In genomic region chr19:1163283-1163933, GRCh38 we compare ENCODE assay signal across 20 cellular contexts. TPM values are rescaled to one million over a fixed set of nuclear protein-coding genes. Genes with fewer than 3 reads are reported as not detected.
DNase-seq lines count a peak whose midpoint lies in the region; ATAC-seq, FAIRE-seq and TF ChIP-seq lines count a peak whose summit lies in the region.
"Had no signal": no experiment of that assay in that cellular context is flagged by ENCODE, and none has a peak within 500 bp of the region (broad histone marks: within the 10 kb centered on the region; RNA-seq: fewer than 3 reads in every experiment).

No MANE protein-coding gene starts in this region.

- no peak overlapping the region for H3K4me2 ChIP-seq in K562 (ENCODE audit: insufficient read depth, low read length)
- H3K4me2 ChIP-seq in mesendoderm (ENCODE audit: low read length): no peak overlapping the region

- POLR2A ChIA-PET in K562 (lab: Yijun Ruan, JAX): no interaction called here

- H3K9me1 ChIP-seq in K562 (ENCODE audit: control insufficient read depth, insufficient read depth, low read length): peaks cover 6% of the 10 kb centered on the region

- no peak overlapping the region for H4K5ac ChIP-seq in mesendoderm (ENCODE audit: low read length)

- H3K56ac ChIP-seq in mesendoderm (ENCODE audit: low read length): no peak overlapping the region

- H2BK120ac ChIP-seq in mesendoderm (ENCODE audit: low read depth, low read length): no peak overlapping the region

- TF ChIP-seq CTCF in CD14-positive monocyte (IDR thresholded peaks at IDR 0.05): no peak
- TF ChIP-seq CTCF in K562 (IDR thresholded peaks at IDR 0.05 in 2 of 3, conservative IDR thresholded peaks at IDR 0.05 in 1 of 3; ENCODE audit: insufficient read depth in 2 of 3, low read depth in 1 of 3, low read length in 3 of 3): no peak
- TF ChIP-seq CTCF in progenitor cell of endocrine pancreas (IDR thresholded peaks at IDR 0.05; ENCODE audit: unreplicated experiment): no peak
- no peak for TF ChIP-seq CTCF in mesothelial cell of epicardium (IDR thresholded peaks at IDR 0.05; ENCODE audit: unreplicated experiment)

- H3K36me3 ChIP-seq in K562 (ENCODE audit: control insufficient read depth, insufficient read depth, low read length) (peaks cover 23% of the 10 kb centered on the region; the same call in 2 of the 3 replicates), mesendoderm (ENCODE audit: control insufficient read depth, insufficient read depth, low read length) (no peaks in the 10 kb centered on the region)
- H3K36me3 ChIP-seq: colonic mucosa had no signal

- BruUV-seq in K562 (replicated peaks; lab: Mats Ljungman, UMichigan): no TSS peak

- H3K4me1 Mint-ChIP-seq in CD14-positive monocyte (peaks cover 15% of the 10 kb centered on the region), progenitor cell of endocrine pancreas (ENCODE audit: low read depth) (peaks cover 1% of the 10 kb centered on the region), mesothelial cell of epicardium (peaks cover 8% of the 10 kb centered on the region)
- no peaks in the 10 kb centered on the region for H3K4me1 Mint-ChIP-seq in activated CD8-positive, alpha-beta memory T cell treated with anti-CD3 and anti-CD28 coated beads, Interleukin-2, amount 10 ng/mL, durations not matched to agents 7 days and 5 days

- H3K4me3 ChIP-seq in K562 (no peak overlapping the region), mesendoderm (ENCODE audit: low read length) (no peak overlapping the region)
- H3K4me3 ChIP-seq: colonic mucosa had no signal

- no peak overlapping the region for H3K4ac ChIP-seq in mesendoderm (ENCODE audit: low read depth, low read length)

- CTCF ChIA-PET in K562 (lab: Yijun Ruan, JAX; ENCODE audit: low intra/inter-chr PET ratio): no interaction called here
- CTCF ChIA-PET in activated CD8-positive, alpha-beta memory T cell treated with anti-CD3 and anti-CD28 coated beads, Interleukin-2, amount 10 ng/mL, durations not matched to agents 7 days and 5 days (lab: Charles Lee): no interaction called here

- H3K9me3 Mint-ChIP-seq in CD14-positive monocyte: peaks cover 0 to 4% (median 0%) of the 10 kb centered on the region in 7 donors
- no peaks in the 10 kb centered on the region for H3K9me3 Mint-ChIP-seq in progenitor cell of endocrine pancreas (ENCODE audit: low read depth)
- no peaks in the 10 kb centered on the region for H3K9me3 Mint-ChIP-seq in mesothelial cell of epicardium
- H3K9me3 Mint-ChIP-seq in activated CD8-positive, alpha-beta memory T cell treated with anti-CD3 and anti-CD28 coated beads, Interleukin-2, amount 10 ng/mL, durations not matched to agents 7 days and 5 days (ENCODE audit: low read depth): no peaks in the 10 kb centered on the region
- H3K9me3 Mint-ChIP-seq: nephron had no signal

- peak overlapping the region in 1 of 2 donors; percentile 24 for H3K4me3 Mint-ChIP-seq in CD14-positive monocyte
- no peak overlapping the region for H3K4me3 Mint-ChIP-seq in progenitor cell of endocrine pancreas (ENCODE audit: low read depth)
- no peak overlapping the region for H3K4me3 Mint-ChIP-seq in mesothelial cell of epicardium
- H3K4me3 Mint-ChIP-seq in activated CD8-positive, alpha-beta memory T cell treated with anti-CD3 and anti-CD28 coated beads, Interleukin-2, amount 10 ng/mL, durations not matched to agents 7 days and 5 days: no peak overlapping the region

- no peak overlapping the region for H3K18ac ChIP-seq in mesendoderm (ENCODE audit: low read length)

- peaks cover 9% of the 10 kb centered on the region for H4K20me1 ChIP-seq in K562 (replicated peaks; ENCODE audit: control insufficient read depth, insufficient read depth, low read length)

- H3K27me3 Mint-ChIP-seq in CD14-positive monocyte (ENCODE audit: low read depth in 3 of 3): no peaks in the 10 kb centered on the region
- no peaks in the 10 kb centered on the region for H3K27me3 Mint-ChIP-seq in progenitor cell of endocrine pancreas
- H3K27me3 Mint-ChIP-seq in mesothelial cell of epicardium (ENCODE audit: low read depth): no peaks in the 10 kb centered on the region
- H3K27me3 Mint-ChIP-seq in activated CD8-positive, alpha-beta memory T cell treated with anti-CD3 and anti-CD28 coated beads, Interleukin-2, amount 10 ng/mL, durations not matched to agents 7 days and 5 days: no peaks in the 10 kb centered on the region

- H3K27ac ChIP-seq in K562 (ENCODE audit: extremely low read depth, low read depth, low read length) (no peak overlapping the region), mesendoderm (ENCODE audit: low read depth, low read length) (no peak overlapping the region)
- H3K27ac ChIP-seq: colonic mucosa, foreskin keratinocyte had no signal

- WGBS in K562 (ENCODE audit: insufficient coverage, low coverage, missing lambda C conversion rate): 91% methylated on average over 30 of the region's 41 CpGs
- no CpG with 5 or more reads among the region's 41 CpGs for WGBS in mesendoderm (ENCODE audit: extremely low coverage, insufficient coverage, low lambda C conversion rate)

- peaks cover 70% of the 10 kb centered on the region for H3K79me2 ChIP-seq in K562 (ENCODE audit: control insufficient read depth, insufficient read depth, low read length)
- H3K79me2 ChIP-seq in mesendoderm (ENCODE audit: control insufficient read depth, insufficient read depth, low read length): peaks cover 11% of the 10 kb centered on the region

- no peak overlapping the region for H2AFZ ChIP-seq in K562 (ENCODE audit: low read depth, low read length)

- no peak overlapping the region for H3K23ac ChIP-seq in mesendoderm (ENCODE audit: low read length)

- ATAC-seq in K562 (no peak), left lobe of liver (peak; percentile 9)
- no peak for ATAC-seq in activated CD8-positive, alpha-beta memory T cell treated with anti-CD3 and anti-CD28 coated beads, Interleukin-2, amount 10 ng/mL, durations not matched to agents 7 days and 5 days
- ATAC-seq: foreskin keratinocyte had no signal

- H3K79me1 ChIP-seq in mesendoderm (ENCODE audit: low read length): peaks cover 6% of the 10 kb centered on the region

- in situ Hi-C loops in K562 (cut with MboI): no loop called here

- FAIRE-seq in K562 (lab: Jason Lieb, UNC) (no peak), RCC 7860 (lab: Jason Lieb, UNC) (no peak)
- FAIRE-seq: astrocyte, D721Med, endothelial cell of umbilical vein, G401.6, H54, urothelium cell line had no signal

- no peak overlapping the region for H2AK5ac ChIP-seq in mesendoderm (ENCODE audit: low read length)

- peak overlapping the region in 5 of 7 donors; percentile 16 to 50 (median 43) for H3K27ac Mint-ChIP-seq in CD14-positive monocyte
- H3K27ac Mint-ChIP-seq in progenitor cell of endocrine pancreas: peak overlapping the region; percentile 73
- H3K27ac Mint-ChIP-seq in mesothelial cell of epicardium: no peak overlapping the region
- H3K27ac Mint-ChIP-seq in activated CD8-positive, alpha-beta memory T cell treated with anti-CD3 and anti-CD28 coated beads, Interleukin-2, amount 10 ng/mL, durations not matched to agents 7 days and 5 days: no peak overlapping the region

- no peak for TF ChIP-seq RAD21 in K562 (CRISPR knock-in tag; conservative IDR thresholded peaks at IDR 0.05 in 1 of 2, IDR thresholded peaks at IDR 0.05 in 1 of 2)

- no peak overlapping the region for H2BK5ac ChIP-seq in mesendoderm (ENCODE audit: low read length)

- no peak for DNase-seq in CD14-positive monocyte (ENCODE audit: low spot score)
- DNase-seq in K562 (ENCODE audit: extremely low read depth in 1 of 4, low spot score in 3 of 4): no peak
- DNase-seq in left lobe of liver (ENCODE audit: low spot score): no peak
- no peak for DNase-seq in progenitor cell of endocrine pancreas (ENCODE audit: low spot score, unreplicated experiment)
- DNase-seq in mesendoderm: no peak
- no peak for DNase-seq in mesothelial cell of epicardium (ENCODE audit: low spot score in 2 of 2, unreplicated experiment in 2 of 2)
- DNase-seq in RCC 7860 (ENCODE audit: low spot score): no peak
- DNase-seq in activated CD8-positive, alpha-beta memory T cell treated with anti-CD3 and anti-CD28 coated beads, Interleukin-2, amount 10 ng/mL, durations not matched to agents 7 days and 5 days: no peak
- DNase-seq: activated naive CD4-positive, alpha-beta T cell treated with Interleukin-2 at 50 U/mL for 16 hours; activated T-cell treated with anti-CD3 and anti-CD28 coated beads for 4 hours; colonic mucosa; foreskin keratinocyte; NCI-H146 had no signal

- TF ChIP-seq POLR2A in K562 (conservative IDR thresholded peaks at IDR 0.05): no peak

- no peak overlapping the region for H2BK15ac ChIP-seq in mesendoderm (replicated peaks; ENCODE audit: low read depth)

- H3K9ac ChIP-seq in K562 (ENCODE audit: insufficient read depth in 1 of 2, low read depth in 2 of 2, low read length in 2 of 2) (peak overlapping the region in 1 of 2 experiments; percentile 72; a peak in 1 of 4 replicates), mesendoderm (ENCODE audit: low read length) (no peak overlapping the region)

- no peaks in the 10 kb centered on the region for H3K27me3 ChIP-seq in K562 (ENCODE audit: control insufficient read depth in 2 of 2, insufficient read depth in 2 of 2, low read length in 2 of 2)
- no peaks in the 10 kb centered on the region for H3K27me3 ChIP-seq in mesendoderm (ENCODE audit: insufficient read depth, low read length, poor library complexity)
- H3K27me3 ChIP-seq: colonic mucosa, foreskin keratinocyte had no signal

- no peak for TF ChIP-seq EP300 in K562 (IDR thresholded peaks at IDR 0.05; ENCODE audit: low read length)

- H3K36me3 Mint-ChIP-seq in CD14-positive monocyte: peaks cover 7 to 22% of the 10 kb centered on the region in 2 donors
- H3K36me3 Mint-ChIP-seq in progenitor cell of endocrine pancreas (ENCODE audit: insufficient read depth): peaks cover 2% of the 10 kb centered on the region
- H3K36me3 Mint-ChIP-seq in mesothelial cell of epicardium: peaks cover 3% of the 10 kb centered on the region
- peaks cover 3% of the 10 kb centered on the region for H3K36me3 Mint-ChIP-seq in activated CD8-positive, alpha-beta memory T cell treated with anti-CD3 and anti-CD28 coated beads, Interleukin-2, amount 10 ng/mL, durations not matched to agents 7 days and 5 days

- peaks cover 0 to 80% of the 10 kb centered on the region in 2 experiments; a peak in 3 of 5 replicates for H3K4me1 ChIP-seq in K562 (replicated peaks in 1 of 2; ENCODE audit: control insufficient read depth in 2 of 2, insufficient read depth in 2 of 2, low read length in 2 of 2)
- H3K4me1 ChIP-seq in mesendoderm (ENCODE audit: control insufficient read depth, low read depth, low read length): no peaks in the 10 kb centered on the region
- H3K4me1 ChIP-seq: foreskin keratinocyte had no signal

- intact Hi-C loops in CD14-positive monocyte (cut with micrococcal nuclease) (no loop called here), K562 (cut with micrococcal nuclease) (no loop called here)

- no peak overlapping the region for H4K8ac ChIP-seq in mesendoderm (ENCODE audit: low read depth, low read length)

- H3K9me3 ChIP-seq in K562 (replicated peaks; ENCODE audit: control insufficient read depth, insufficient read depth, low read depth, low read length): no peaks in the 10 kb centered on the region
- H3K9me3 ChIP-seq: colonic mucosa had no signal

RNA-seq across cellular contexts. Expression of gene SBNO2, which starts 10.7 kb away (rescaled TPM):
- polyA plus RNA-seq in CD14-positive monocyte (1 to 10 TPM in 1 of 2 donors, under 1 TPM in 1; 0.71 to 2.6 TPM), K562 (2011; rRNA removed) (6.7 and 9.3 TPM in 2 replicates), K562 (2014; fragmentation: Illumina TruSeq; extraction: Trizol) (5.2 and 13.0 TPM in 2 replicates), K562 (2014; fragmentation: Nextera tagmentation; extraction: Ambion mirVana) (under 1 TPM; 0.01 to 0.04 TPM), K562 (2014; rRNA removed) (21.5 and 23.1 TPM in 2 replicates)
- total RNA-seq in K562 (2011; cell fraction: chromatin; rRNA removed; ENCODE audit: low replicate concordance): 26.2 and 103 TPM in 2 replicates
- total RNA-seq in K562 (2011; cell fraction: nucleolus; rRNA removed): 64.1 and 67.7 TPM in 2 replicates
- total RNA-seq in K562 (2011; cell fraction: nucleoplasm; rRNA removed): 28.6 and 30.7 TPM in 2 replicates
- total RNA-seq in K562 (2014; rRNA removed) (18.6 and 23.1 TPM in 2 replicates), K562 (2014; rRNA removed; fragmentation: Illumina TruSeq; extraction: Trizol) (4.0 and 6.3 TPM in 2 replicates), K562 (2015; rRNA removed; fragmentation: Illumina TruSeq; extraction: Trizol) (6.7 and 7.8 TPM in 2 replicates), K562 (2021) (46.2 and 49.0 TPM in 2 replicates), left lobe of liver (22.6 TPM), progenitor cell of endocrine pancreas (40.9 and 43.2 TPM in 2 replicates), mesothelial cell of epicardium (48.5 to 56.1 TPM (median 53.0 TPM) in 3 replicates)
- 7.4 and 14.1 TPM in 2 replicates for polyA plus RNA-seq in K562 (2011; cell fraction: cytosol; rRNA removed)
- 45.7 and 79.0 TPM in 2 replicates for polyA plus RNA-seq in K562 (2011; cell fraction: nucleus; rRNA removed)
- polyA plus RNA-seq in K562 (2012): 20.3 and 27.1 TPM in 2 replicates
- polyA minus RNA-seq in K562 (2011; rRNA and poly(A)+ RNA removed): 3.7 and 8.1 TPM in 2 replicates
- polyA minus RNA-seq in K562 (2011; cell fraction: cytosol; rRNA and poly(A)+ RNA removed): 16.7 and 22.1 TPM in 2 replicates
- polyA minus RNA-seq in K562 (2011; cell fraction: nucleus; rRNA and poly(A)+ RNA removed): 20.7 and 21.3 TPM in 2 replicates
- 16.7 TPM for polyA plus RNA-seq in mesendoderm (2013, experiment 1 of 2)
- polyA plus RNA-seq in mesendoderm (2013, experiment 2 of 2): 15.3 TPM
- 10 to 100 TPM; 50.6 to 74.7 TPM for total RNA-seq in activated CD8-positive, alpha-beta memory T cell treated with anti-CD3 and anti-CD28 coated beads, Interleukin-2, amount 10 ng/mL, durations not matched to agents 7 days and 5 days

RNA-seq across cellular contexts. Expression of gene STK11, which starts 42.2 kb away (rescaled TPM):
- polyA plus RNA-seq in CD14-positive monocyte (10 to 100 TPM in 1 of 2 donors, 1 to 10 TPM in 1; 6.2 to 15.4 TPM), K562 (2011; rRNA removed) (31.2 and 34.3 TPM in 2 replicates), K562 (2014; fragmentation: Illumina TruSeq; extraction: Trizol) (22.0 and 39.1 TPM in 2 replicates), K562 (2014; fragmentation: Nextera tagmentation; extraction: Ambion mirVana) (under 1 TPM; 0.15 to 1.00 TPM), K562 (2014; rRNA removed) (69.4 and 79.9 TPM in 2 replicates)
- total RNA-seq in K562 (2011; cell fraction: chromatin; rRNA removed; ENCODE audit: low replicate concordance): 76.0 and 175 TPM in 2 replicates
- total RNA-seq in K562 (2011; cell fraction: nucleolus; rRNA removed): 128 and 133 TPM in 2 replicates
- total RNA-seq in K562 (2011; cell fraction: nucleoplasm; rRNA removed): 58.7 and 79.5 TPM in 2 replicates
- total RNA-seq in K562 (2014; rRNA removed) (96.5 and 102 TPM in 2 replicates), K562 (2014; rRNA removed; fragmentation: Illumina TruSeq; extraction: Trizol) (28.9 and 31.7 TPM in 2 replicates), K562 (2015; rRNA removed; fragmentation: Illumina TruSeq; extraction: Trizol) (40.6 and 43.2 TPM in 2 replicates), K562 (2021) (76.3 and 89.6 TPM in 2 replicates), left lobe of liver (33.1 TPM), progenitor cell of endocrine pancreas (59.3 and 61.5 TPM in 2 replicates), mesothelial cell of epicardium (71.7 to 73.0 TPM (median 71.8 TPM) in 3 replicates)
- 37.0 and 67.8 TPM in 2 replicates for polyA plus RNA-seq in K562 (2011; cell fraction: cytosol; rRNA removed)
- polyA plus RNA-seq in K562 (2011; cell fraction: nucleus; rRNA removed): 127 and 182 TPM in 2 replicates
- polyA plus RNA-seq in K562 (2012): 49.5 and 76.3 TPM in 2 replicates
- polyA minus RNA-seq in K562 (2011; rRNA and poly(A)+ RNA removed): 38.2 and 43.6 TPM in 2 replicates
- 33.9 and 37.0 TPM in 2 replicates for polyA minus RNA-seq in K562 (2011; cell fraction: cytosol; rRNA and poly(A)+ RNA removed)
- 34.3 and 36.1 TPM in 2 replicates for polyA minus RNA-seq in K562 (2011; cell fraction: nucleus; rRNA and poly(A)+ RNA removed)
- 33.8 TPM for polyA plus RNA-seq in mesendoderm (2013, experiment 1 of 2)
- polyA plus RNA-seq in mesendoderm (2013, experiment 2 of 2): 34.4 TPM
- 10 to 100 TPM; 76.7 to 80.5 TPM for total RNA-seq in activated CD8-positive, alpha-beta memory T cell treated with anti-CD3 and anti-CD28 coated beads, Interleukin-2, amount 10 ng/mL, durations not matched to agents 7 days and 5 days

RNA-seq across cellular contexts. Expression of gene GPX4, which starts 59.6 kb away (rescaled TPM):
- polyA plus RNA-seq in CD14-positive monocyte (100 to 1,000 TPM; 459 to 508 TPM), K562 (2011; rRNA removed) (223 and 286 TPM in 2 replicates), K562 (2014; fragmentation: Illumina TruSeq; extraction: Trizol) (434 and 536 TPM in 2 replicates), K562 (2014; fragmentation: Nextera tagmentation; extraction: Ambion mirVana) (100 to 1,000 TPM in 1 of 2 experiments, 10 to 100 TPM in 1; 61.4 to 125 TPM), K562 (2014; rRNA removed) (661 and 856 TPM in 2 replicates)
- total RNA-seq in K562 (2011; cell fraction: chromatin; rRNA removed; ENCODE audit: low replicate concordance): 61.5 and 154 TPM in 2 replicates
- 171 and 189 TPM in 2 replicates for total RNA-seq in K562 (2011; cell fraction: nucleolus; rRNA removed)
- total RNA-seq in K562 (2011; cell fraction: nucleoplasm; rRNA removed): 129 and 161 TPM in 2 replicates
- total RNA-seq in K562 (2014; rRNA removed) (639 and 643 TPM in 2 replicates), K562 (2014; rRNA removed; fragmentation: Illumina TruSeq; extraction: Trizol) (131 and 209 TPM in 2 replicates), K562 (2015; rRNA removed; fragmentation: Illumina TruSeq; extraction: Trizol) (349 and 395 TPM in 2 replicates), K562 (2021) (383 and 392 TPM in 2 replicates), left lobe of liver (247 TPM), progenitor cell of endocrine pancreas (231 and 236 TPM in 2 replicates), mesothelial cell of epicardium (190 to 208 TPM (median 201 TPM) in 3 replicates)
- 531 and 777 TPM in 2 replicates for polyA plus RNA-seq in K562 (2011; cell fraction: cytosol; rRNA removed)
- polyA plus RNA-seq in K562 (2011; cell fraction: nucleus; rRNA removed): 389 and 485 TPM in 2 replicates
- polyA plus RNA-seq in K562 (2012): 659 and 746 TPM in 2 replicates
- polyA minus RNA-seq in K562 (2011; rRNA and poly(A)+ RNA removed): 117 and 134 TPM in 2 replicates
- 191 and 300 TPM in 2 replicates for polyA minus RNA-seq in K562 (2011; cell fraction: cytosol; rRNA and poly(A)+ RNA removed)
- 54.3 and 64.1 TPM in 2 replicates for polyA minus RNA-seq in K562 (2011; cell fraction: nucleus; rRNA and poly(A)+ RNA removed)
- polyA plus RNA-seq in mesendoderm (2013, experiment 1 of 2): 395 TPM
- 398 TPM for polyA plus RNA-seq in mesendoderm (2013, experiment 2 of 2)
- total RNA-seq in activated CD8-positive, alpha-beta memory T cell treated with anti-CD3 and anti-CD28 coated beads, Interleukin-2, amount 10 ng/mL, durations not matched to agents 7 days and 5 days: 100 to 1,000 TPM; 143 to 217 TPM

Comparison
In these comparisons a context has a peak if more than half of its experiments do, and no peak if none do; other contexts are left out.
1. H3K27ac Mint-ChIP-seq: peak in CD14-positive monocyte (5 of 7) and progenitor cell of endocrine pancreas (single experiment); none in mesothelial cell of epicardium (single experiment) and activated CD8-positive, alpha-beta memory T cell treated with anti-CD3 and anti-CD28 coated beads, Interleukin-2, amount 10 ng/mL, durations not matched to agents 7 days and 5 days (single experiment).